1 cellular context compared by ENCODE assay signal in genomic region chr11:124753207-124753606, GRCh38.
TF ChIP-seq lines count a peak whose summit lies in the region.

No MANE protein-coding gene starts in this region.

TF ChIP-seq in SK-N-SH, 30 proteins besides CTCF, POLR2A, EP300 and RAD21 (continued from another document):
- no peak for TF ChIP-seq REST (IDR thresholded peaks at IDR 0.05; ENCODE audit: low read depth, low read length)
- no peak for TF ChIP-seq ZBTB33 (IDR thresholded peaks at IDR 0.05; ENCODE audit: borderline replicate concordance, low read depth)
- TF ChIP-seq RXRA (IDR thresholded peaks at IDR 0.05; ENCODE audit: borderline replicate concordance, low read depth), result no peak
- TF ChIP-seq MEF2A (IDR thresholded peaks at IDR 0.05; ENCODE audit: borderline replicate concordance, low read depth), result no peak
- TF ChIP-seq USF2 (IDR thresholded peaks at IDR 0.05; ENCODE audit: borderline replicate concordance, low read depth, low read length), result no peak
- TF ChIP-seq YY1 (IDR thresholded peaks at IDR 0.05; ENCODE audit: low read depth), result no peak
